Comparison of ENCODE assay signal across 1 cellular context in the genomic region with DNA sequence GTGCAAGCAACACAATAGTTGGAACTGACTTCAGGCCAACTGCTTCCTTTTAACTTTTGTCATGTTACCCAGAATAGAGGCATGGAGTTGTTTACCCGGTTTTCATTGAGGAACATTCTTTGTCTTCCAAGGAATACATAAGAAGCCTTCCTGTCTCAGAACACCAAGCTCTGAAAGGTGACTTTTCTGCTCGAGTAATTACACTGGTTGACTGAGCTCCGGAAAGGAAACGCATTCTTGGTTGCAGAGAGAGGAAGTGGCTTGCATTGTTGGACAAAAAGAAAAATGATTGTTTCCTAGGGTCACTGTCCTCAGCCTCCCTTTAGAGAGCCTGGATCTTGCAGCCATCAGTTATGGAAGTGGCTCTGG.
TF ChIP-seq lines count a peak whose summit lies in the region.

No MANE protein-coding gene starts in this region.

TF ChIP-seq in IMR-90, 13 proteins besides CTCF, POLR2A, EP300 and RAD21 (continued from another document):
- TF ChIP-seq, protein P1, sequence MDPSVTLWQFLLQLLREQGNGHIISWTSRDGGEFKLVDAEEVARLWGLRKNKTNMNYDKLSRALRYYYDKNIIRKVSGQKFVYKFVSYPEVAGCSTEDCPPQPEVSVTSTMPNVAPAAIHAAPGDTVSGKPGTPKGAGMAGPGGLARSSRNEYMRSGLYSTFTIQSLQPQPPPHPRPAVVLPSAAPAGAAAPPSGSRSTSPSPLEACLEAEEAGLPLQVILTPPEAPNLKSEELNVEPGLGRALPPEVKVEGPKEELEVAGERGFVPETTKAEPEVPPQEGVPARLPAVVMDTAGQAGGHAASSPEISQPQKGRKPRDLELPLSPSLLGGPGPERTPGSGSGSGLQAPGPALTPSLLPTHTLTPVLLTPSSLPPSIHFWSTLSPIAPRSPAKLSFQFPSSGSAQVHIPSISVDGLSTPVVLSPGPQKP (IDR thresholded peaks at IDR 0.05; ENCODE audit: borderline replicate concordance, low read depth, low read length): no peak
- no peak for TF ChIP-seq MAZ (IDR thresholded peaks at IDR 0.05; ENCODE audit: borderline replicate concordance, low read depth, low read length)
TF ChIP-seq in IMR-90: peak in this region for 0.
